Comparison of ENCODE assay signal across 3 cellular contexts in the genomic region with DNA sequence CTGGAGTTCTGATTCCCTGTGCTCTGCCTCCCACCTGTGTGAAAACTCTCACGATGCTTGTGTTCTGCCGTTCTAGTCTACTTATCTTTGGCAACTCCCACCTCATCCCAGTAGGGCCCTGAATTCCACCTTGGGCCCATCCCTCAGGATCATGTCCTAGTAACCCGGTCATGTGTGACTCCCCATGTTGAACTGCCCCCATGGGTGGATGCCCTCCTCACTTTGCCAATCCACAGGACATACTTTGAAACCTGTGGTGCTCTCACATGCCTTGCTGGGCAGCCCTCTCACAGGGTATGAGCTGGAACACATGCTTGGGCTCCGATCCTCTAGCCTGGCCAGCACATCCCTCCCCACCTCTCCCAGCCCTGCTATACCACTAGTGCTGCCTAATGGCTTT.
TF ChIP-seq lines count a peak whose summit lies in the region.

No MANE protein-coding gene starts in this region.

TF ChIP-seq in HepG2, 621 proteins besides CTCF, POLR2A, EP300 and RAD21:
- TF ChIP-seq POLR2AphosphoS5 (IDR thresholded peaks at IDR 0.05; ENCODE audit: low read depth, low read length), result peak; percentile 61
- TF ChIP-seq PAF1 (CRISPR knock-in tag; IDR thresholded peaks at IDR 0.05), result peak; percentile 67; the same call in 1 of the 2 replicates
- TF ChIP-seq MAZ (IDR thresholded peaks at IDR 0.05; ENCODE audit: borderline replicate concordance, low read depth, low read length), result no peak
- no peak for TF ChIP-seq MAZ (CRISPR knock-in tag; IDR thresholded peaks at IDR 0.05; ENCODE audit: low read depth)
TF ChIP-seq in HepG2: peak in this region for 2.

TF ChIP-seq in WTC11, 78 proteins besides CTCF, POLR2A, EP300 and RAD21:
- TF ChIP-seq, protein P1, sequence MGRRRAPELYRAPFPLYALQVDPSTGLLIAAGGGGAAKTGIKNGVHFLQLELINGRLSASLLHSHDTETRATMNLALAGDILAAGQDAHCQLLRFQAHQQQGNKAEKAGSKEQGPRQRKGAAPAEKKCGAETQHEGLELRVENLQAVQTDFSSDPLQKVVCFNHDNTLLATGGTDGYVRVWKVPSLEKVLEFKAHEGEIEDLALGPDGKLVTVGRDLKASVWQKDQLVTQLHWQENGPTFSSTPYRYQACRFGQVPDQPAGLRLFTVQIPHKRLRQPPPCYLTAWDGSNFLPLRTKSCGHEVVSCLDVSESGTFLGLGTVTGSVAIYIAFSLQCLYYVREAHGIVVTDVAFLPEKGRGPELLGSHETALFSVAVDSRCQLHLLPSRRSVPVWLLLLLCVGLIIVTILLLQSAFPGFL (CRISPR knock-in tag; IDR thresholded peaks at IDR 0.05; ENCODE audit: borderline replicate concordance), result no peak
- TF ChIP-seq SMAD4 (CRISPR knock-in tag; IDR thresholded peaks at IDR 0.05) (0 out of 2 replicates have a peak, but pooled peaks have one; percentile 13), ZNF416 (CRISPR knock-in tag; IDR thresholded peaks at IDR 0.05) (no peak)
- TF ChIP-seq, protein P2, sequence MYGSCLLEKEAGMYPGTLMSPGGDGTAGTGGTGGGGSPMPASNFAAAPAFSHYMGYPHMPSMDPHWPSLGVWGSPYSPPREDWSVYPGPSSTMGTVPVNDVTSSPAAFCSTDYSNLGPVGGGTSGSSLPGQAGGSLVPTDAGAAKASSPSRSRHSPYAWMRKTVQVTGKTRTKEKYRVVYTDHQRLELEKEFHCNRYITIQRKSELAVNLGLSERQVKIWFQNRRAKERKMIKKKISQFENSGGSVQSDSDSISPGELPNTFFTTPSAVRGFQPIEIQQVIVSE (CRISPR knock-in tag; IDR thresholded peaks at IDR 0.05; ENCODE audit: borderline replicate concordance), result no peak

TF ChIP-seq in K562, 482 proteins besides CTCF, POLR2A, EP300 and RAD21:
- TF ChIP-seq ZNF707 (CRISPR knock-in tag; conservative IDR thresholded peaks at IDR 0.05) (no peak), RHOXF2B (CRISPR knock-in tag; conservative IDR thresholded peaks at IDR 0.05) (no peak), ZNF695 (CRISPR knock-in tag; IDR thresholded peaks at IDR 0.05) (no peak)
TF ChIP-seq in K562: peak in this region for 0.
